Comparison of ENCODE assay signal across 8 cellular contexts in genomic region chr19:44212865-44213346, GRCh38. TPM values are rescaled to one million over a fixed set of nuclear protein-coding genes. Genes with fewer than 3 reads are reported as not detected.
DNase-seq lines count a peak whose midpoint lies in the region; ATAC-seq and TF ChIP-seq lines count a peak whose summit lies in the region.

No MANE protein-coding gene starts in this region.

- H3K4me1 Mint-ChIP-seq in activated naive CD4-positive, alpha-beta T cell treated with anti-CD3 and anti-CD28 coated beads, Interleukin-2, amount 10 ng/mL, durations not matched to agents 7 days and 5 days: peaks cover 21% of the 10 kb centered on the region
- H3K4me1 Mint-ChIP-seq in activated naive CD8-positive, alpha-beta T cell (ENCODE audit: low read depth): peaks cover 29% of the 10 kb centered on the region

- H3K27ac Mint-ChIP-seq in activated naive CD4-positive, alpha-beta T cell treated with anti-CD3 and anti-CD28 coated beads, Interleukin-2, amount 10 ng/mL, durations not matched to agents 7 days and 5 days: peak overlapping the region; percentile 87
- peak overlapping the region; percentile 92 for H3K27ac Mint-ChIP-seq in activated naive CD8-positive, alpha-beta T cell

- no peaks in the 10 kb centered on the region for H4K20me1 ChIP-seq in Karpas-422 (ENCODE audit: insufficient read depth, low read depth, low read length)

- peak overlapping the region; percentile 85 for H3K4me3 Mint-ChIP-seq in activated naive CD4-positive, alpha-beta T cell treated with anti-CD3 and anti-CD28 coated beads, Interleukin-2, amount 10 ng/mL, durations not matched to agents 7 days and 5 days
- peak overlapping the region; percentile 91 for H3K4me3 Mint-ChIP-seq in activated naive CD8-positive, alpha-beta T cell

- whole genome bisulfite sequencing in psoas muscle, 3 donors: 3 to 4% (median 4%) methylated on average over 15 of the region's 15 CpGs

- peaks cover 40% of the 10 kb centered on the region for H3K36me3 ChIP-seq in Karpas-422 (ENCODE audit: insufficient read depth, low read length)
- H3K36me3 ChIP-seq in left ventricle myocardium inferior: peaks cover 35% of the 10 kb centered on the region
- H3K36me3 ChIP-seq in psoas muscle (ENCODE audit: insufficient read depth in 1 of 2, low read depth in 1 of 2): peaks cover 7 to 34% of the 10 kb centered on the region in 2 donors

- H3K9me3 ChIP-seq in Karpas-422 (ENCODE audit: low read length) (peaks cover 6% of the 10 kb centered on the region; the same call in 1 of the 2 replicates), left ventricle myocardium inferior (replicated peaks) (peaks cover 1% of the 10 kb centered on the region), psoas muscle (peaks cover 24% of the 10 kb centered on the region)

- H3K4me1 ChIP-seq in Karpas-422 (ENCODE audit: low read length) (peaks cover 8% of the 10 kb centered on the region), left ventricle myocardium inferior (peaks cover 28% of the 10 kb centered on the region), psoas muscle (no peaks in the 10 kb centered on the region)

- intact Hi-C loops in left ventricle myocardium inferior (cut with micrococcal nuclease) (no loop called here), psoas muscle (cut with DNase I) (loop anchor here in 1 of 2 donors (5.0 kb wide), 1 partner anchor 94 kb away; the partner anchor contains the start of gene ZNF235)

- CTCF ChIA-PET in activated naive CD4-positive, alpha-beta T cell treated with anti-CD3 and anti-CD28 coated beads, Interleukin-2, amount 10 ng/mL, durations not matched to agents 7 days and 5 days (lab: Charles Lee): interaction anchor here (0.7 to 1.0 kb wide), 3 partner anchors 118 to 1037 kb away, joined by 3 read pairs; no protein-coding TSS in a partner anchor

- peaks cover 46% of the 10 kb centered on the region for H3K79me2 ChIP-seq in Karpas-422 (ENCODE audit: low read length)

- H3K4me2 ChIP-seq in Karpas-422 (ENCODE audit: low read depth, low read length, poor library complexity, severe bottlenecking): peak overlapping the region; percentile 75

- peak overlapping the region; percentile 76 for H3K9ac ChIP-seq in Karpas-422 (ENCODE audit: low read length)

- peak overlapping the region; percentile 89 for H3K4me3 ChIP-seq in Karpas-422 (ENCODE audit: low read length)
- peak overlapping the region; percentile 91 for H3K4me3 ChIP-seq in left ventricle myocardium inferior
- H3K4me3 ChIP-seq in psoas muscle: peak overlapping the region; percentile 86

- TF ChIP-seq CTCF in left ventricle myocardium inferior (IDR thresholded peaks at IDR 0.05; ENCODE audit: borderline replicate concordance) (no peak), psoas muscle (IDR thresholded peaks at IDR 0.05) (no peak)

- peak overlapping the region; percentile 92 for H2AFZ ChIP-seq in Karpas-422 (ENCODE audit: low read length)

- H3K27ac ChIP-seq in Karpas-422 (ENCODE audit: low read length) (0 out of 2 replicates have a peak overlapping the region, but pooled peaks have one; percentile 16), left ventricle myocardium inferior (replicated peaks) (peak overlapping the region; percentile 92), psoas muscle (peak overlapping the region; percentile 87)

- H3K36me3 Mint-ChIP-seq in activated naive CD4-positive, alpha-beta T cell treated with anti-CD3 and anti-CD28 coated beads, Interleukin-2, amount 10 ng/mL, durations not matched to agents 7 days and 5 days: peaks cover 44% of the 10 kb centered on the region
- peaks cover 19% of the 10 kb centered on the region for H3K36me3 Mint-ChIP-seq in activated naive CD8-positive, alpha-beta T cell

- peaks cover 11% of the 10 kb centered on the region for H3K9me3 Mint-ChIP-seq in activated naive CD4-positive, alpha-beta T cell treated with anti-CD3 and anti-CD28 coated beads, Interleukin-2, amount 10 ng/mL, durations not matched to agents 7 days and 5 days
- H3K9me3 Mint-ChIP-seq in activated naive CD8-positive, alpha-beta T cell (ENCODE audit: low read depth): peaks cover 7% of the 10 kb centered on the region

- no peaks in the 10 kb centered on the region for H3K27me3 Mint-ChIP-seq in activated naive CD4-positive, alpha-beta T cell treated with anti-CD3 and anti-CD28 coated beads, Interleukin-2, amount 10 ng/mL, durations not matched to agents 7 days and 5 days
- H3K27me3 Mint-ChIP-seq in activated naive CD8-positive, alpha-beta T cell: no peaks in the 10 kb centered on the region

- no peak for DNase-seq in activated naive CD4-positive, alpha-beta T cell treated with anti-CD3 and anti-CD28 coated beads, Interleukin-2, amount 10 ng/mL, durations not matched to agents 7 days and 5 days
- no peak for DNase-seq in activated naive CD4-positive, alpha-beta T cell treated with Interleukin-2 at 50 U/mL for 16 hours
- DNase-seq in Karpas-422 (peak; percentile 62), left ventricle myocardium inferior (no peak), psoas muscle (no peak), HT-29 (ENCODE audit: low spot score) (no peak)

- no peaks in the 10 kb centered on the region for H3K27me3 ChIP-seq in Karpas-422 (ENCODE audit: low read length)
- no peaks in the 10 kb centered on the region for H3K27me3 ChIP-seq in left ventricle myocardium inferior (ENCODE audit: low read depth)
- H3K27me3 ChIP-seq in psoas muscle (ENCODE audit: insufficient read depth in 3 of 3, low read length in 2 of 3): no peaks in the 10 kb centered on the region

- no peaks in the 10 kb centered on the region for H3K9me2 ChIP-seq in Karpas-422 (replicated peaks; ENCODE audit: insufficient read depth, low read length)

- ATAC-seq in psoas muscle: peak; percentile 7 to 46 (median 14)
- no peak for ATAC-seq in GM18861 (IDR thresholded peaks at IDR 0.05; ENCODE audit: unreplicated experiment)

RNA-seq across cellular contexts. Expression of gene ZNF227, which starts 0.6 kb away (rescaled TPM):
- total RNA-seq in Karpas-422 (2014; rRNA removed; shearing (Covaris generic); ENCODE audit: low replicate concordance): 28.4 and 29.5 TPM in 2 replicates
- total RNA-seq in left ventricle myocardium inferior (10.4 TPM), psoas muscle (10 to 100 TPM in 2 of 4 donors, 1 to 10 TPM in 2; 5.9 to 10.8 (median 10.1) TPM)
- 10 to 100 TPM in 1 of 3 donors, 1 to 10 TPM in 2; 2.3 to 10.6 (median 2.9) TPM for polyA plus RNA-seq in psoas muscle
- 8.1 and 10.7 TPM in 2 replicates for total RNA-seq in HT-29 (2014; rRNA removed; shearing (Covaris generic))

RNA-seq across cellular contexts. Expression of gene ZNF233, which starts 46.8 kb away (rescaled TPM):
- total RNA-seq in Karpas-422 (2014; rRNA removed; shearing (Covaris generic); ENCODE audit: low replicate concordance): 1.9 and 5.8 TPM in 2 replicates
- total RNA-seq in left ventricle myocardium inferior (6.8 TPM), psoas muscle (1 to 10 TPM in 2 of 4 donors, under 1 TPM in 2; 0.25 to 4.5 (median 1.1) TPM)
- 1 to 10 TPM in 1 of 3 donors, under 1 TPM in 2; 0.34 to 2.1 (median 0.77) TPM for polyA plus RNA-seq in psoas muscle
- 0.31 and 0.94 TPM in 2 replicates for total RNA-seq in HT-29 (2014; rRNA removed; shearing (Covaris generic))

RNA-seq across cellular contexts. Expression of gene ZNF226, which starts 48.0 kb away (rescaled TPM):
- 10.7 and 26.6 TPM in 2 replicates for total RNA-seq in Karpas-422 (2014; rRNA removed; shearing (Covaris generic); ENCODE audit: low replicate concordance)
- total RNA-seq in left ventricle myocardium inferior (17.8 TPM), psoas muscle (1 to 10 TPM; 4.4 to 8.6 (median 7.8) TPM)
- polyA plus RNA-seq in psoas muscle: 10 to 100 TPM in 1 of 3 donors, 1 to 10 TPM in 2; 2.5 to 12.0 (median 4.2) TPM
- total RNA-seq in HT-29 (2014; rRNA removed; shearing (Covaris generic)): 9.0 and 18.4 TPM in 2 replicates

Comparison
In these comparisons a context has a peak if more than half of its experiments do, and no peak if none do; other contexts are left out.
1. H3K27ac ChIP-seq: peak in every context shown above with its lines; median percentile 92 in left ventricle myocardium inferior; 87 in psoas muscle; 16 in Karpas-422.